ENCODE assay signal across 27 cellular contexts in the genomic region with DNA sequence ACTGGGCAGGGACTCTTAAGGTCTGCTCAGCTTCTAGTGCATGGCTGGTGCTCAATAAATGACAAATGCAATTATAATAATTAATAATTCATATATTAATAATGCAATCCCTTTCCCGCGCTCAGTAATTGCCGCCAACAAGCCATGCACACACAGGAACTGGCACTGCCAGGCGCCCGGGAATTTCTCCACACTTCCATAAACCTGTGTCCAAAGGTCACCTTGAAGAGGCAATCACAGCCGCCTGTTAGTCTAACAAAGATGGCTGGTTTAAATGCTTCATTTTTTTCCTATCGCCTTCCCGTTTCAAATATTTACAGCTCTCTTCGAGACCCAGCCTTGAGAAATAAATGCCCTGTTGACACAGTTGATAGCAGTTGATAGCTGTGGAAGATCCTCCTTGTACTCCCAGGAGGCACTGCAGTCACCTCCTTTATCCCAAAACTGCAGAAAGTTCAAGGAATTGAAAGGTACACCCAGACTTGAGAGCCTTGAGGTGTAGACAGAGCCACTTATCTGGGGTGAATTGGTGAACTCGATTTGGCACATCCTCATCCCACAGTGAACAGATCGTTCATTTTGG.
DNase-seq lines count a peak whose midpoint lies in the region; ATAC-seq, FAIRE-seq and TF ChIP-seq lines count a peak whose summit lies in the region.
"Had no signal": no experiment of that assay in that cellular context is flagged by ENCODE, and none has a peak within 500 bp of the region (broad histone marks: within the 10 kb centered on the region; RNA-seq: fewer than 3 reads in every experiment).

No MANE protein-coding gene starts in this region.

- peak overlapping the region; percentile 76 for H3K27ac ChIP-seq in HUES48 (ENCODE audit: low read depth, low read length)
- peak overlapping the region in 2 of 4 donors; percentile 15 to 42 for H3K27ac ChIP-seq in body of pancreas
- H3K27ac ChIP-seq in HepG2 (ENCODE audit: extremely low read length, insufficient read depth, low read length), result no peak overlapping the region
- peak overlapping the region; percentile 53 to 79 for H3K27ac ChIP-seq in small intestine (ENCODE audit: low read depth in 1 of 2, low read length in 1 of 2)
- no peak overlapping the region for H3K27ac ChIP-seq in aorta (ENCODE audit: low read depth in 1 of 2, low read length in 2 of 2)
- H3K27ac ChIP-seq: BLaER1 treated with 17β-estradiol and CSF1 and Interleukin-3, amounts not matched to agents 10 nM and 100 nM; brain microvascular endothelial cell; dorsolateral prefrontal cortex; epithelial cell of prostate; upper lobe of right lung had no signal

- no peaks in the 10 kb centered on the region for H3K36me3 ChIP-seq in HUES48 (ENCODE audit: control insufficient read depth, insufficient read depth, low read length)
- H3K36me3 ChIP-seq in body of pancreas (replicated peaks in 1 of 2; ENCODE audit: insufficient read depth in 1 of 2, low read depth in 2 of 2), result no peaks in the 10 kb centered on the region
- H3K36me3 ChIP-seq in HepG2 (replicated peaks in 1 of 2; ENCODE audit: control insufficient read depth in 1 of 2, insufficient read depth in 2 of 2, low read length in 2 of 2), result no peaks in the 10 kb centered on the region
- no peaks in the 10 kb centered on the region for H3K36me3 ChIP-seq in small intestine (ENCODE audit: control insufficient read depth in 2 of 2, insufficient read depth in 2 of 2, low read length in 2 of 2)
- no peaks in the 10 kb centered on the region for H3K36me3 ChIP-seq in aorta (ENCODE audit: control insufficient read depth in 1 of 2, insufficient read depth in 2 of 2, low read length in 1 of 2)
- H3K36me3 ChIP-seq: BLaER1 treated with 17β-estradiol and CSF1 and Interleukin-3, amounts not matched to agents 10 nM and 100 nM; brain microvascular endothelial cell; upper lobe of right lung had no signal

- peak; percentile 71 for ATAC-seq in body of pancreas
- ATAC-seq in HepG2, result peak; percentile 45
- no peak for ATAC-seq in left cardiac atrium
- no peak for ATAC-seq in aorta (ENCODE audit: low FRiP score)
- ATAC-seq: activated T-cell treated with anti-CD3 and anti-CD28 coated beads, Interleukin-2, amount 50 U/mL, for 72 hours; naive thymus-derived CD4-positive, alpha-beta T cell; stimulated activated naive B cell treated with anti-CD40 and anti-IgM and Interleukin-4, amounts not matched to agents 10 μg/mL and 1 μg/mL and 100 μg/mL, for 72 hours; T-helper 17 cell had no signal

- TF ChIP-seq POLR2A in body of pancreas (IDR thresholded peaks at IDR 0.05) (no peak), HepG2 (IDR thresholded peaks at IDR 0.05; ENCODE audit: insufficient read depth in 1 of 2, low read depth in 2 of 2, low read length in 2 of 2) (no peak)

- 23 to 24% methylated on average over 11 of the region's 11 CpGs for WGBS in body of pancreas, 2 donors
- WGBS in HepG2 (ENCODE audit: low lambda C conversion rate), result 4% methylated on average over 11 of the region's 11 CpGs
- 18 to 60% (median 44%) methylated on average over 11 of the region's 11 CpGs for WGBS in small intestine, 3 donors
- 82 to 90% methylated on average over 11 of the region's 11 CpGs for WGBS in aorta, 2 donors

- H3K4me1 ChIP-seq in HUES48 (ENCODE audit: control insufficient read depth, insufficient read depth, low read length) (peaks cover 26% of the 10 kb centered on the region), body of pancreas (peaks cover 26% of the 10 kb centered on the region), HepG2 (ENCODE audit: insufficient read depth, low read length) (peaks cover 42% of the 10 kb centered on the region), small intestine (ENCODE audit: control insufficient read depth in 2 of 2, insufficient read depth in 1 of 2, low read depth in 1 of 2, low read length in 1 of 2) (peaks cover 0 to 2% of the 10 kb centered on the region in 2 donors), aorta (ENCODE audit: control insufficient read depth in 1 of 2, insufficient read depth in 2 of 2, low read length in 2 of 2) (no peaks in the 10 kb centered on the region)

- no peak for TF ChIP-seq RAD21 in HepG2 (CRISPR knock-in tag; IDR thresholded peaks at IDR 0.05)

- no TSS peak for BruUV-seq in HepG2 (replicated peaks; lab: Mats Ljungman, UMichigan)

- in situ Hi-C loops in HepG2 (cut with HindIII; ENCODE audit: extremely low pct_ligation_motif_present, low pct_unique_long_range_greater_than_20kb), result loop anchor here (5.0 kb wide), 1 partner anchor 157 kb away; no protein-coding TSS in a partner anchor

- H3K27me3 ChIP-seq in HUES48 (ENCODE audit: control insufficient read depth, insufficient read depth, low read length) (peaks cover 20% of the 10 kb centered on the region), body of pancreas (no peaks in the 10 kb centered on the region), HepG2 (ENCODE audit: control insufficient read depth in 1 of 2, insufficient read depth in 2 of 2, low read length in 2 of 2) (peaks cover 4 to 39% of the 10 kb centered on the region in 2 experiments; a peak in 4 of 5 replicates), small intestine (ENCODE audit: control insufficient read depth in 2 of 2, insufficient read depth in 2 of 2, low read length in 2 of 2) (no peaks in the 10 kb centered on the region), aorta (ENCODE audit: control insufficient read depth in 1 of 2, insufficient read depth in 2 of 2, low read length in 1 of 2) (no peaks in the 10 kb centered on the region)
- H3K27me3 ChIP-seq: BLaER1 treated with 17β-estradiol and CSF1 and Interleukin-3, amounts not matched to agents 10 nM and 100 nM; upper lobe of right lung had no signal

- H3K9ac ChIP-seq in HUES48 (ENCODE audit: low read depth, low read length) (no peak overlapping the region; the same call in 1 of the 2 replicates), HepG2 (ENCODE audit: insufficient read depth, low read depth, low read length) (no peak overlapping the region)
- H3K9ac ChIP-seq: BLaER1 treated with 17β-estradiol and CSF1 and Interleukin-3, amounts not matched to agents 10 nM and 100 nM had no signal

- DNase-seq in body of pancreas, result peak; percentile 57 to 75 (median 64)
- DNase-seq in HepG2 (ENCODE audit: low spot score), result peak; percentile 74
- peak; percentile 95 for DNase-seq in small intestine
- DNase-seq in NCI-H446 (lab: John Stamatoyannopoulos, UW), result no peak
- DNase-seq in left cardiac atrium, result no peak
- DNase-seq in epidermal melanocyte (ENCODE audit: insufficient read length, low spot score), result no peak
- DNase-seq in aorta, result no peak
- DNase-seq: activated CD4-positive, alpha-beta memory T cell treated with anti-CD3 and anti-CD28 coated beads for 36 hours; activated CD4-positive, CD25-positive, alpha-beta regulatory T cell treated with anti-CD3 and anti-CD28 coated beads, Interleukin-2, amount 50 U/mL, for 72 hours; activated naive CD4-positive, alpha-beta T cell treated with Interleukin-2 at 50 U/mL for 16 hours; activated T-cell treated with anti-CD3 and anti-CD28 coated beads, Interleukin-2, amount 50 U/mL, for 72 hours; brain microvascular endothelial cell; cerebellar nuclear complex; dorsolateral prefrontal cortex; left ventricle myocardium superior; naive thymus-derived CD4-positive, alpha-beta T cell; NCI-H1105; NCI-H1930; nucleus accumbens; Right ventricle myocardium superior; stimulated activated naive B cell treated with anti-CD40 and anti-IgM and Interleukin-4, amounts not matched to agents 10 μg/mL and 1 μg/mL and 100 μg/mL, for 72 hours; T-helper 17 cell; upper lobe of right lung had no signal

- H3K4me3 ChIP-seq in HUES48 (ENCODE audit: low read depth, low read length) (no peak overlapping the region), body of pancreas (no peak overlapping the region), HepG2 (replicated peaks in 1 of 3; ENCODE audit: insufficient read depth in 1 of 3, low read depth in 2 of 3, low read length in 3 of 3) (peak overlapping the region in 1 of 3 experiments; percentile 17; a peak in 1 of 6 replicates), small intestine (ENCODE audit: low read depth in 1 of 2, low read length in 2 of 2) (no peak overlapping the region), aorta (ENCODE audit: low read length in 2 of 2) (no peak overlapping the region)
- H3K4me3 ChIP-seq: BLaER1 treated with 17β-estradiol and CSF1 and Interleukin-3, amounts not matched to agents 10 nM and 100 nM; dorsolateral prefrontal cortex; upper lobe of right lung had no signal

- H3K4me2 ChIP-seq in HepG2 (ENCODE audit: low read depth, low read length), result peak overlapping the region; percentile 58

- no peaks in the 10 kb centered on the region for H4K20me1 ChIP-seq in HepG2 (ENCODE audit: insufficient read depth, low read length)
- H4K20me1 ChIP-seq: BLaER1 treated with 17β-estradiol and CSF1 and Interleukin-3, amounts not matched to agents 10 nM and 100 nM had no signal

- POLR2A ChIA-PET in HepG2 (lab: Yijun Ruan, JAX), result interaction anchor here (1.6 kb wide), 1 partner anchor 15 kb away, joined by 3 read pairs; no protein-coding TSS in a partner anchor

- TF ChIP-seq CTCF in body of pancreas (IDR thresholded peaks at IDR 0.05) (no peak), HepG2 (CRISPR knock-in tag; IDR thresholded peaks at IDR 0.05) (no peak)

- H3K9me3 ChIP-seq in HUES48 (ENCODE audit: control insufficient read depth, insufficient read depth, low read length) (no peaks in the 10 kb centered on the region), body of pancreas (no peaks in the 10 kb centered on the region), HepG2 (ENCODE audit: low read length) (no peaks in the 10 kb centered on the region), small intestine (ENCODE audit: control insufficient read depth, low read depth) (no peaks in the 10 kb centered on the region), aorta (ENCODE audit: control insufficient read depth, low read length) (no peaks in the 10 kb centered on the region)
- H3K9me3 ChIP-seq: upper lobe of right lung had no signal

- intact Hi-C loops in body of pancreas (cut with DNase I) (no loop called here), HepG2 (cut with micrococcal nuclease; ENCODE audit: unreplicated experiment) (loop anchor here (1.0 to 5.0 kb wide), 4 partner anchors 15 to 223 kb away; no protein-coding TSS in a partner anchor), left cardiac atrium (cut with DNase I) (no loop called here), aorta (cut with DNase I) (loop anchor here in 1 of 2 donors (5.0 to 10.0 kb wide), 2 partner anchors 167 to 1605 kb away; no protein-coding TSS in a partner anchor)

- peak overlapping the region; percentile 1 for H2AFZ ChIP-seq in HepG2 (ENCODE audit: low read length)

- FAIRE-seq in HepG2 (lab: Jason Lieb, UNC) (peak; percentile 30), small intestine (lab: Jason Lieb, UNC) (no peak)
- FAIRE-seq: GM12892 had no signal

- CTCF ChIA-PET in HepG2 (lab: Yijun Ruan, JAX; ENCODE audit: low intra/inter-chr PET ratio, low total read pairs), result no interaction called here

- TF ChIP-seq EP300 in HepG2 (IDR thresholded peaks at IDR 0.05; ENCODE audit: low read depth in 2 of 2, low read length in 2 of 2) (no peak), HepG2 (CRISPR knock-in tag; IDR thresholded peaks at IDR 0.05; ENCODE audit: borderline replicate concordance) (0 out of 2 replicates have a peak, but pooled peaks have one; percentile 10)

- H3K79me2 ChIP-seq in HepG2 (ENCODE audit: insufficient read depth, low read length), result no peaks in the 10 kb centered on the region

TF ChIP-seq in HepG2, 621 proteins besides CTCF, POLR2A, EP300 and RAD21 (continues in another document):
- TF ChIP-seq SALL1 (CRISPR knock-in tag; IDR thresholded peaks at IDR 0.05) (peak; percentile 69), MYC (CRISPR knock-in tag; IDR thresholded peaks at IDR 0.05; ENCODE audit: borderline replicate concordance) (no peak)

Comparison
In these comparisons a context has a peak if more than half of its experiments do, and no peak if none do; other contexts are left out.
1. H3K27ac ChIP-seq: peak in HUES48 (single experiment) and small intestine (2 of 2); none in HepG2 (single experiment) and aorta (0 of 2).
2. ATAC-seq: peak in body of pancreas (single experiment) and HepG2 (single experiment); none in left cardiac atrium (0 of 2) and aorta (single experiment).
3. DNase-seq: peak in body of pancreas (4 of 4), HepG2 (single experiment) and small intestine (single experiment); none in NCI-H446 (0 of 2), left cardiac atrium (single experiment), epidermal melanocyte (single experiment) and aorta (0 of 2).